Comparison of ENCODE assay signal across 24 cellular contexts in the genomic region with DNA sequence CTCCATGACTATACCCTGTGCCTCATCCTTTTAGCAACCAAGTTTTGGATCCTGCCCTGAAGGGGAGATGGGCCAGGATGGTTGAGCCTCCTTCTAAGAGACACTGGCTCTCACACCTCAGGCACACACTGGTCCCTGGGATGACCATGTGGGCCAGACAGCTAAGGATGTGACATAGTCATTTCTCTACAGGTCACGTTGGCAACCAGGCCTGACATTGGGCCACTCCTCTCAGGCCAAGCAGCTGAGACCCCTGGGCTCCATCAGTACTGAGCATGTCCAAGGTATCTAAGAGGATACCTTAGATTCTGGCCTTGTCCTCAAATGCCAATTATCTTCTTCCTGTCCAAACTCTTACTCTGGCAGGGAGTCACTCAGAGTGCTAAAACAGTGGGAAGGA.
"Had no signal": no experiment of that assay in that cellular context is flagged by ENCODE, and none has a peak within 500 bp of the region (broad histone marks: within the 10 kb centered on the region; RNA-seq: fewer than 3 reads in every experiment).

No MANE protein-coding gene starts in this region.

- ATAC-seq: left lobe of liver; stimulated activated naive CD8-positive, alpha-beta T cell treated with anti-CD3 and anti-CD28 coated beads, Interleukin-15, Interleukin-2, amounts not matched to agents 100 U/mL and 50 U/mL, for 24 hours had no signal

- H3K9me3 ChIP-seq: adrenal gland, sigmoid colon, tibial nerve, vagina had no signal

- H3K4me3 Mint-ChIP-seq: activated B cell treated with CpG ODN at 0.5 μM for 24 hours, endodermal cell, mesothelial cell of epicardium, nephron progenitor cell had no signal

- FAIRE-seq: astrocyte had no signal

- H3K27me3 Mint-ChIP-seq: activated B cell treated with CpG ODN at 0.5 μM for 24 hours had no signal

- H3K36me3 Mint-ChIP-seq: mesothelial cell of epicardium had no signal

- H3K36me3 ChIP-seq: adrenal gland, sigmoid colon, tibial nerve, vagina had no signal

- DNase-seq: activated B cell treated with CpG ODN at 0.5 μM for 24 hours; activated CD4-positive, alpha-beta T cell treated with anti-CD3 and anti-CD28 coated beads for 4 hours; activated naive CD4-positive, alpha-beta T cell treated with anti-CD3 and anti-CD28 coated beads, Interleukin-2, amount 50 U/mL, for 16 hours; activated T-cell treated with anti-CD3 and anti-CD28 coated beads, Interleukin-2, amount 50 U/mL, for 1 hour; adrenal gland; endodermal cell; foreskin fibroblast; hippocampal formation; islet precursor cell; nephron progenitor cell; nucleus accumbens; sigmoid colon; stimulated activated CD8-positive, alpha-beta memory T cell treated with anti-CD3 and anti-CD28 coated beads, Interleukin-4, amount 100 ng/mL, for 48 hours; stimulated activated naive CD8-positive, alpha-beta T cell treated with anti-CD3 and anti-CD28 coated beads, Interleukin-15, Interleukin-2, amounts not matched to agents 100 U/mL and 50 U/mL, for 24 hours; T-helper 1 cell; T-helper 9 cell had no signal

- H3K27ac ChIP-seq: adrenal gland, epithelial cell of prostate, sigmoid colon, tibial nerve, vagina had no signal

- H3K27ac Mint-ChIP-seq: activated B cell treated with CpG ODN at 0.5 μM for 24 hours, endodermal cell, mesothelial cell of epicardium, nephron progenitor cell had no signal

- H3K27me3 ChIP-seq: adrenal gland, sigmoid colon, tibial nerve, vagina had no signal

- H3K4me1 Mint-ChIP-seq: endodermal cell had no signal

- H3K9me3 Mint-ChIP-seq: activated B cell treated with CpG ODN at 0.5 μM for 24 hours; activated T-helper 2 cell treated with anti-CD3 and anti-CD28 coated beads, Interferon-gamma antibody, Interleukin-2, Interleukin-4, amounts not matched to agents 10 μg/mL and 5 μg/mL and 100 μg/mL, durations not matched to agents 14 hours and 24 hours and 36 hours; endodermal cell; mesothelial cell of epicardium; nephron progenitor cell had no signal

- H3K4me3 ChIP-seq: adrenal gland, lung, sigmoid colon, tibial nerve, vagina had no signal
